ENCODE assay signal across 8 cellular contexts in the genomic region with DNA sequence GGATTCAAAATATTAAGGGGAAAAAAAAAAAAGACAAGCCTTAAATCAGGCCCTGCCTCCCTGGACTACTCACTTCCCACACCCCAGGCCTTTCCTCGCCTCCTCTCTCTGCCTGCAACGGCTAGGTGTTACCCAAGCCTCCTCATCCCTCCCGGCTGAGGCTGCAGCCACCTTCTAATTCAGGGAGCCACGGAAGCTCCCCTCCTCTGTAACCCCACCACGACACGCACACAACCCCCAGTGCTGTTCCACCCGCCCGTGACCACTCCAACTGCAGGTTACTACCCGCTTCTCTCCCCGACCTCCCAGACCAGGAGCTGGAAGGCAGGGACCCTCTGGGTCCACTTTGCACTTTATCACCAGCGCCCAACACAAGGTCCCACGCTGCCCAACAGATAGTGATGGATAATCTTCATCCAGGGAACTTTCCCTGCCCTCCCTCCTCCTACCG. TPM values are rescaled to one million over a fixed set of nuclear protein-coding genes. Genes with fewer than 3 reads are reported as not detected.
DNase-seq lines count a peak whose midpoint lies in the region; ATAC-seq and TF ChIP-seq lines count a peak whose summit lies in the region.

No MANE protein-coding gene starts in this region.

- peaks cover 37 to 64% (median 51%) of the 10 kb centered on the region in 3 donors for H3K27me3 Mint-ChIP-seq in naive B cell

- H3K27ac Mint-ChIP-seq in naive B cell = no peak overlapping the region

- H3K36me3 Mint-ChIP-seq in naive B cell = peaks cover 0 to 4% of the 10 kb centered on the region in 2 donors

- peak overlapping the region in 7 of 8 donors; percentile 19 to 72 (median 60) for H3K4me3 Mint-ChIP-seq in naive B cell

- no peak for ATAC-seq in naive B cell (ENCODE audit: low read depth in 2 of 2)
- no peak for ATAC-seq in HG02973 (IDR thresholded peaks at IDR 0.05; ENCODE audit: unreplicated experiment)
- no peak for ATAC-seq in GM21526 (IDR thresholded peaks at IDR 0.05; ENCODE audit: low FRiP score, unreplicated experiment)

- no peak for TF ChIP-seq CTCF in choroid plexus epithelial cell (conservative IDR thresholded peaks at IDR 0.05; ENCODE audit: low read depth, low read length)

- peak overlapping the region; percentile 78 for H3K4me3 ChIP-seq in Jurkat, Clone E6-1 (ENCODE audit: low read length)
- H3K4me3 ChIP-seq in choroid plexus epithelial cell (ENCODE audit: low read depth, low read length) = peak overlapping the region; percentile 80

- peak; percentile 82 for DNase-seq in AG08395 (ENCODE audit: low spot score)
- no peak for DNase-seq in Jurkat, Clone E6-1 (ENCODE audit: low read depth, low spot score)
- peak; percentile 38 for DNase-seq in choroid plexus epithelial cell (ENCODE audit: low read depth)
- DNase-seq in naive B cell = no peak
- DNase-seq in stimulated activated CD4-positive, alpha-beta T cell treated with anti-CD3 and anti-CD28 coated beads, Interleukin-12 subunit alpha, Interleukin-12 subunit beta, amount 100 ng/mL, for 4 hours = no peak
- DNase-seq in NCI-H146 (lab: John Stamatoyannopoulos, UW) = no peak

- peaks cover 9 to 17% (median 12%) of the 10 kb centered on the region in 3 donors for H3K4me1 Mint-ChIP-seq in naive B cell

- H3K9me3 Mint-ChIP-seq in naive B cell = peaks cover 0 to 2% (median 0%) of the 10 kb centered on the region in 7 donors

RNA-seq across cellular contexts. Expression of a gene that starts 0.9 kb away (rescaled TPM):
- polyA plus RNA-seq in Jurkat, Clone E6-1 (2012; ENCODE audit: insufficient read depth, insufficient read length) = 10.9 TPM
- polyA plus RNA-seq in naive B cell (ENCODE audit: low read depth in 6 of 6) = under 1 TPM in 1 of 6 donors, not detected in 5; 0.15 TPM

RNA-seq across cellular contexts. Expression of a gene that starts 24.8 kb away (rescaled TPM):
- not detected for polyA plus RNA-seq in Jurkat, Clone E6-1 (2012; ENCODE audit: insufficient read depth, insufficient read length)
- under 1 TPM in 1 of 6 donors, not detected in 5; 0.25 TPM for polyA plus RNA-seq in naive B cell (ENCODE audit: low read depth in 6 of 6)

RNA-seq across cellular contexts. Expression of a gene that starts 36.2 kb away (rescaled TPM):
- 1.5 TPM for polyA plus RNA-seq in Jurkat, Clone E6-1 (2012; ENCODE audit: insufficient read depth, insufficient read length)
- polyA plus RNA-seq in naive B cell (ENCODE audit: low read depth in 6 of 6) = 1 to 10 TPM in 4 of 6 donors, under 1 TPM in 1, not detected in 1; 0.98 to 3.5 (median 1.7) TPM

RNA-seq across cellular contexts. Expression of a gene that starts 36.3 kb away (rescaled TPM):
- polyA plus RNA-seq in Jurkat, Clone E6-1 (2012; ENCODE audit: insufficient read depth, insufficient read length) = not detected
- not detected for polyA plus RNA-seq in naive B cell (ENCODE audit: low read depth in 6 of 6)

Comparison
In these comparisons a context has a peak if more than half of its experiments do, and no peak if none do; other contexts are left out.
1. DNase-seq: peak in AG08395 (single experiment) and choroid plexus epithelial cell (single experiment); none in Jurkat, Clone E6-1 (single experiment), naive B cell (single experiment), stimulated activated CD4-positive, alpha-beta T cell treated with anti-CD3 and anti-CD28 coated beads, Interleukin-12 subunit alpha, Interleukin-12 subunit beta, amount 100 ng/mL, for 4 hours (single experiment) and NCI-H146 (single experiment).